ENCODE assay signal across 1 cellular context in genomic region chr11:25943777-25944661, GRCh38.
TF ChIP-seq lines count a peak whose summit lies in the region.

No MANE protein-coding gene starts in this region.

TF ChIP-seq in GM23338, 12 proteins besides CTCF, POLR2A, EP300 and RAD21 (continued from another document):
- TF ChIP-seq, protein P1, sequence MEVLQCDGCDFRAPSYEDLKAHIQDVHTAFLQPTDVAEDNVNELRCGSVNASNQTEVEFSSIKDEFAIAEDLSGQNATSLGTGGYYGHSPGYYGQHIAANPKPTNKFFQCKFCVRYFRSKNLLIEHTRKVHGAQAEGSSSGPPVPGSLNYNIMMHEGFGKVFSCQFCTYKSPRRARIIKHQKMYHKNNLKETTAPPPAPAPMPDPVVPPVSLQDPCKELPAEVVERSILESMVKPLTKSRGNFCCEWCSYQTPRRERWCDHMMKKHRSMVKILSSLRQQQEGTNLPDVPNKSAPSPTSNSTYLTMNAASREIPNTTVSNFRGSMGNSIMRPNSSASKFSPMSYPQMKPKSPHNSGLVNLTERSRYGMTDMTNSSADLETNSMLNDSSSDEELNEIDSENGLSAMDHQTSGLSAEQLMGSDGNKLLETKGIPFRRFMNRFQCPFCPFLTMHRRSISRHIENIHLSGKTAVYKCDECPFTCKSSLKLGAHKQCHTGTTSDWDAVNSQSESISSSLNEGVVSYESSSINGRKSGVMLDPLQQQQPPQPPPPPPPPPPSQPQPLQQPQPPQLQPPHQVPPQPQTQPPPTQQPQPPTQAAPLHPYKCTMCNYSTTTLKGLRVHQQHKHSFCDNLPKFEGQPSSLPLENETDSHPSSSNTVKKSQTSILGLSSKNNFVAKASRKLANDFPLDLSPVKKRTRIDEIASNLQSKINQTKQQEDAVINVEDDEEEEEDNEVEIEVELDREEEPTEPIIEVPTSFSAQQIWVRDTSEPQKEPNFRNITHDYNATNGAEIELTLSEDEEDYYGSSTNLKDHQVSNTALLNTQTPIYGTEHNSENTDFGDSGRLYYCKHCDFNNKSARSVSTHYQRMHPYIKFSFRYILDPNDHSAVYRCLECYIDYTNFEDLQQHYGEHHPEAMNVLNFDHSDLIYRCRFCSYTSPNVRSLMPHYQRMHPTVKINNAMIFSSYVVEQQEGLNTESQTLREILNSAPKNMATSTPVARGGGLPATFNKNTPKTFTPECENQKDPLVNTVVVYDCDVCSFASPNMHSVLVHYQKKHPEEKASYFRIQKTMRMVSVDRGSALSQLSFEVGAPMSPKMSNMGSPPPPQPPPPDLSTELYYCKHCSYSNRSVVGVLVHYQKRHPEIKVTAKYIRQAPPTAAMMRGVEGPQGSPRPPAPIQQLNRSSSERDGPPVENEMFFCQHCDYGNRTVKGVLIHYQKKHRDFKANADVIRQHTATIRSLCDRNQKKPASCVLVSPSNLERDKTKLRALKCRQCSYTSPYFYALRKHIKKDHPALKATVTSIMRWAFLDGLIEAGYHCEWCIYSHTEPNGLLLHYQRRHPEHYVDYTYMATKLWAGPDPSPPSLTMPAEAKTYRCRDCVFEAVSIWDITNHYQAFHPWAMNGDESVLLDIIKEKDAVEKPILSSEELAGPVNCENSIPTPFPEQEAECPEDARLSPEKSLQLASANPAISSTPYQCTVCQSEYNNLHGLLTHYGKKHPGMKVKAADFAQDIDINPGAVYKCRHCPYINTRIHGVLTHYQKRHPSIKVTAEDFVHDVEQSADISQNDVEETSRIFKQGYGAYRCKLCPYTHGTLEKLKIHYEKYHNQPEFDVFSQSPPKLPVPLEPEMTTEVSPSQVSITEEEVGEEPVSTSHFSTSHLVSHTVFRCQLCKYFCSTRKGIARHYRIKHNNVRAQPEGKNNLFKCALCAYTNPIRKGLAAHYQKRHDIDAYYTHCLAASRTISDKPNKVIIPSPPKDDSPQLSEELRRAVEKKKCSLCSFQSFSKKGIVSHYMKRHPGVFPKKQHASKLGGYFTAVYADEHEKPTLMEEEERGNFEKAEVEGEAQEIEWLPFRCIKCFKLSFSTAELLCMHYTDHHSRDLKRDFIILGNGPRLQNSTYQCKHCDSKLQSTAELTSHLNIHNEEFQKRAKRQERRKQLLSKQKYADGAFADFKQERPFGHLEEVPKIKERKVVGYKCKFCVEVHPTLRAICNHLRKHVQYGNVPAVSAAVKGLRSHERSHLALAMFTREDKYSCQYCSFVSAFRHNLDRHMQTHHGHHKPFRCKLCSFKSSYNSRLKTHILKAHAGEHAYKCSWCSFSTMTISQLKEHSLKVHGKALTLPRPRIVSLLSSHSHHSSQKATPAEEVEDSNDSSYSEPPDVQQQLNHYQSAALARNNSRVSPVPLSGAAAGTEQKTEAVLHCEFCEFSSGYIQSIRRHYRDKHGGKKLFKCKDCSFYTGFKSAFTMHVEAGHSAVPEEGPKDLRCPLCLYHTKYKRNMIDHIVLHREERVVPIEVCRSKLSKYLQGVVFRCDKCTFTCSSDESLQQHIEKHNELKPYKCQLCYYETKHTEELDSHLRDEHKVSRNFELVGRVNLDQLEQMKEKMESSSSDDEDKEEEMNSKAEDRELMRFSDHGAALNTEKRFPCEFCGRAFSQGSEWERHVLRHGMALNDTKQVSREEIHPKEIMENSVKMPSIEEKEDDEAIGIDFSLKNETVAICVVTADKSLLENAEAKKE (CRISPR knock-in tag; IDR thresholded peaks at IDR 0.05): no peak
- no peak for TF ChIP-seq STAT1 (IDR thresholded peaks at IDR 0.05; ENCODE audit: unreplicated experiment)
- no peak for TF ChIP-seq EZH2phosphoT487 (IDR thresholded peaks at IDR 0.05; ENCODE audit: unreplicated experiment)
- TF ChIP-seq EZH2 (IDR thresholded peaks at IDR 0.05; ENCODE audit: low read depth, unreplicated experiment): no peak
- no peak for TF ChIP-seq ZNF331 (CRISPR knock-in tag; IDR thresholded peaks at IDR 0.05; ENCODE audit: low read depth)
- TF ChIP-seq REST (IDR thresholded peaks at IDR 0.05; ENCODE audit: unreplicated experiment): no peak
- no peak for TF ChIP-seq CREB1 (CRISPR knock-in tag; IDR thresholded peaks at IDR 0.05; ENCODE audit: low read depth)
- no peak for TF ChIP-seq JUNB (IDR thresholded peaks at IDR 0.05; ENCODE audit: unreplicated experiment)
